In the genomic region with DNA sequence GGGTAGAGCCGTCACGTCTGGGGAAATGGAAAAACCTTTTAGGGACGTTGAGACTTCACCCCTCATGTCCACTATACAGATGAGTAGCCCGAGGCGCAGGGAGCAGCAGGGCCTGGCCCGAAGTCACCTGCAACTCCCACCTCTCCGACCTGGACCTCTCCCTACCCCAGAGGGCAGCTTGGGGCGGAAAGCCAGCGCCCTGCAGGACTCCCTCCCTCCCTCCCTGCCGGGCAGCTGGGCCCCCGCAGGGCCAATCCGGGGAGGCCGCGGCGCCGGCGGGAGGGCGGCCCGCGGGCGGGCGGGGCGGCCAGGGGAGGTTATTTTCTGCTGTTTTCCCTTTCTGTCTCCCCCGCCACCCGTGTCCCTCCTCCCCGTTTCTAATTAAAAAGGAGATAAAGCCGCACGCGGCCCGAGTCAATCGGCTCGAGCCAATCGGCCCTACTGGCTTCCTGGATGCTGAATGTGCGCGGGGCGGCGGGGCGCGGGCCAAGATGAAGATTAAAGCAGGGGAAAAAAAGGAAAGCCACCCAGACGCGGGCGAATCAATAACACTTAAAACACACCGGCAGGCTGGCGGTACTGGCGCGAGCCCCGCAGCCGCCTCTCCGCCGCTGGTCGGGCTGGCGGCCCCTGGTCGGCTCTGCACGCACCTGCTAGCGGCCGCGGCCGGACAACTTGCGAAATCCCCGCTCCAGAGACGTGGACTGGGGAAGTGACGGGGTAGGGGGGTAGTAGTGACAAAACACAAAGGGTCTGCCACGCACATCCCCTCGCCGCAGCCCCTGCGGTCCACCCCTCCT, we compare ENCODE assay signal across 10 cellular contexts. TPM values are rescaled to one million over a fixed set of nuclear protein-coding genes. Genes with fewer than 3 reads are reported as not detected.
DNase-seq lines count a peak whose midpoint lies in the region; ATAC-seq, FAIRE-seq and TF ChIP-seq lines count a peak whose summit lies in the region.
"Had no signal": no experiment of that assay in that cellular context is flagged by ENCODE, and none has a peak within 500 bp of the region (broad histone marks: within the 10 kb centered on the region; RNA-seq: fewer than 3 reads in every experiment).

No MANE protein-coding gene starts in this region.

- peaks cover 2% of the 10 kb centered on the region for H3K9me3 Mint-ChIP-seq in neural progenitor cell

- no peak overlapping the region for H3K27ac Mint-ChIP-seq in neural progenitor cell

- H4K5ac ChIP-seq in H1 (ENCODE audit: insufficient read length, low read depth, low read length) = no peak overlapping the region

- TF ChIP-seq CTCF in RWPE1 (conservative IDR thresholded peaks at IDR 0.05; ENCODE audit: low read depth) (no peak), H1 (IDR thresholded peaks at IDR 0.05; ENCODE audit: control extremely low read depth in 1 of 3, insufficient read depth in 1 of 3, low read depth in 1 of 3, low read length in 3 of 3) (no peak), neural progenitor cell (IDR thresholded peaks at IDR 0.05) (no peak)

- H3K23me2 ChIP-seq in H1 (ENCODE audit: low read depth, low read length) = peaks cover 19% of the 10 kb centered on the region; the same call in 1 of the 2 replicates

- H3K4me1 ChIP-seq in H1 (replicated peaks in 1 of 4; ENCODE audit: control insufficient read depth in 3 of 4, insufficient read depth in 4 of 4, low read length in 3 of 4) (peaks cover 6 to 28% (median 8%) of the 10 kb centered on the region in 4 experiments), neural progenitor cell (peaks cover 22% of the 10 kb centered on the region)

- no peak for ATAC-seq in GM21423 (IDR thresholded peaks at IDR 0.05; ENCODE audit: unreplicated experiment)
- ATAC-seq: esophagus mucosa had no signal

- no peak overlapping the region for H2BK12ac ChIP-seq in H1 (ENCODE audit: low read depth, low read length)

- H2BK120ac ChIP-seq in H1 (replicated peaks; ENCODE audit: low read depth, low read length) = no peak overlapping the region

- no peak overlapping the region for H2BK15ac ChIP-seq in H1 (ENCODE audit: low read length)

- no peak overlapping the region for H3K56ac ChIP-seq in H1 (replicated peaks; ENCODE audit: insufficient read length, low read depth, low read length)

- TF ChIP-seq EP300 in H1 (IDR thresholded peaks at IDR 0.05; ENCODE audit: borderline replicate concordance in 1 of 2, low read depth in 2 of 2, low read length in 2 of 2) = no peak

- no peaks in the 10 kb centered on the region for H3K79me1 ChIP-seq in H1 (ENCODE audit: low read depth, low read length)

- peak overlapping the region; percentile 81 for H3K27ac ChIP-seq in RWPE1
- no peak overlapping the region for H3K27ac ChIP-seq in H1 (ENCODE audit: low read depth, low read length)
- H3K27ac ChIP-seq in neural progenitor cell = no peak overlapping the region

- H3K4ac ChIP-seq in H1 (replicated peaks; ENCODE audit: insufficient read length, low read depth, low read length) = no peak overlapping the region

- H3K79me2 ChIP-seq in H1 (ENCODE audit: control insufficient read depth in 1 of 2, insufficient read depth in 2 of 2, low read length in 2 of 2) (no peaks in the 10 kb centered on the region), neural progenitor cell (ENCODE audit: low read depth) (no peaks in the 10 kb centered on the region)

- DNase-seq in COLO668 (lab: John Stamatoyannopoulos, UW; ENCODE audit: unreplicated experiment) = peak; percentile 27
- peak; percentile 20 for DNase-seq in RWPE1 (ENCODE audit: low spot score)
- no peak for DNase-seq in H1 (ENCODE audit: low read depth in 1 of 2, low spot score in 2 of 2)
- peak; percentile 65 for DNase-seq in neural progenitor cell (ENCODE audit: low spot score)
- DNase-seq in NOMO-1 treated with DMSO at 0.1 percent for 48 hours (lab: John Stamatoyannopoulos, UW; ENCODE audit: unreplicated experiment) = no peak
- no peak for DNase-seq in H54 (ENCODE audit: insufficient read length, low spot score)
- DNase-seq in NCI-H2196 (lab: John Stamatoyannopoulos, UW; ENCODE audit: unreplicated experiment) = no peak
- DNase-seq: NCI-H226 had no signal

- H2BK5ac ChIP-seq in H1 (ENCODE audit: low read depth, low read length) = no peak overlapping the region

- no peak overlapping the region for H3K23ac ChIP-seq in H1 (ENCODE audit: insufficient read length)

- H3K36me3 Mint-ChIP-seq in neural progenitor cell = no peaks in the 10 kb centered on the region

- H3K4me2 ChIP-seq in H1 (ENCODE audit: insufficient read depth in 1 of 2, low read depth in 2 of 2, low read length in 2 of 2) (peak overlapping the region; percentile 87 to 98), neural progenitor cell (peak overlapping the region; percentile 88)

- H3K14ac ChIP-seq in H1 (ENCODE audit: insufficient read length) = no peak overlapping the region

- H4K20me1 ChIP-seq in H1 (replicated peaks in 1 of 2; ENCODE audit: control insufficient read depth in 1 of 2, insufficient read depth in 2 of 2, low read length in 2 of 2) = peaks cover 3 to 6% of the 10 kb centered on the region in 2 experiments
- peaks cover 28% of the 10 kb centered on the region for H4K20me1 ChIP-seq in neural progenitor cell (ENCODE audit: low read depth)

- H3K27me3 ChIP-seq in H1 (replicated peaks in 1 of 4; ENCODE audit: control insufficient read depth in 3 of 4, extremely low read depth in 1 of 4, insufficient read depth in 3 of 4, low read length in 3 of 4) = peaks cover 56 to 92% (median 67%) of the 10 kb centered on the region in 4 experiments
- peaks cover 100% of the 10 kb centered on the region for H3K27me3 ChIP-seq in neural progenitor cell

- H3K9ac ChIP-seq in H1 (replicated peaks in 1 of 4; ENCODE audit: extremely low read depth in 1 of 4, low read depth in 3 of 4, low read length in 3 of 4) (no peak overlapping the region), neural progenitor cell (no peak overlapping the region)

- peak overlapping the region; percentile 91 for H3K4me3 Mint-ChIP-seq in neural progenitor cell

- H2AFZ ChIP-seq in H1 (ENCODE audit: low read length) (no peak overlapping the region), neural progenitor cell (replicated peaks) (no peak overlapping the region)

- no peak overlapping the region for H2BK20ac ChIP-seq in H1 (ENCODE audit: low read length)

- FAIRE-seq in H1 (lab: Jason Lieb, UNC) = no peak
- FAIRE-seq in H54 (lab: Jason Lieb, UNC) = no peak

- H3K9me3 ChIP-seq in H1 (ENCODE audit: insufficient read depth in 2 of 2, low read depth in 1 of 2, low read length in 1 of 2) (no peaks in the 10 kb centered on the region), neural progenitor cell (ENCODE audit: low read depth) (no peaks in the 10 kb centered on the region)

- TF ChIP-seq POLR2A in H1 (IDR thresholded peaks at IDR 0.05; ENCODE audit: control extremely low read depth in 1 of 2, low read depth in 2 of 2, low read length in 2 of 2) (no peak), H54 (IDR thresholded peaks at IDR 0.05; ENCODE audit: low read depth, low read length) (no peak)

- WGBS in H1 (ENCODE audit: extremely low coverage in 1 of 2, insufficient coverage in 1 of 2, insufficient read length in 1 of 2, insufficient replicate concordance in 2 of 2, low coverage in 1 of 2, low lambda C conversion rate in 2 of 2, missing lambda C conversion rate in 1 of 2), 2 experiments = 6% methylated on average over 36 of the region's 66 CpGs; no CpG with 5 or more reads in 1 of the 2 experiments

- POLR2A ChIA-PET in RWPE1 (lab: Yijun Ruan, JAX; ENCODE audit: low non-redundant PET) = no interaction called here
- POLR2A ChIA-PET in H1 (lab: Charles Lee; ENCODE audit: partially characterized antibody) = interaction anchor here (0.8 kb wide), 1 partner anchor 35 kb away, joined by 3 read pairs; no protein-coding TSS in a partner anchor

- no peaks in the 10 kb centered on the region for H3K36me3 ChIP-seq in H1 (ENCODE audit: control insufficient read depth in 2 of 4, insufficient read depth in 4 of 4, low read length in 3 of 4)
- H3K36me3 ChIP-seq in neural progenitor cell = no peaks in the 10 kb centered on the region

- CTCF ChIA-PET in RWPE1 (lab: Yijun Ruan, JAX) = interaction anchor here (1.4 to 3.8 kb wide), 2 partner anchors 221 to 226 kb away, joined by 3 to 71 read pairs; no protein-coding TSS in a partner anchor
- CTCF ChIA-PET in H1 (lab: Charles Lee; ENCODE audit: partially characterized antibody) = interaction anchor here (1.3 to 19.2 kb wide), 3 partner anchors 61 to 214 kb away, joined by 3 to 765 read pairs (median 5); no protein-coding TSS in a partner anchor

- peaks cover 35% of the 10 kb centered on the region for H3K4me1 Mint-ChIP-seq in neural progenitor cell

- peaks cover 52% of the 10 kb centered on the region for H3K27me3 Mint-ChIP-seq in neural progenitor cell (ENCODE audit: insufficient read depth, low read depth)

- no peak overlapping the region for H4K91ac ChIP-seq in H1 (replicated peaks; ENCODE audit: insufficient read length, low read length)

- no peak overlapping the region for H2AK5ac ChIP-seq in H1 (ENCODE audit: low read depth, low read length)

- no peak overlapping the region for H3K18ac ChIP-seq in H1 (ENCODE audit: extremely low read depth, low read length)

- no peak for TF ChIP-seq RAD21 in H1 (IDR thresholded peaks at IDR 0.05 in 1 of 2, conservative IDR thresholded peaks at IDR 0.05 in 1 of 2; ENCODE audit: low read depth in 2 of 2, low read length in 2 of 2)

- peak overlapping the region; percentile 26 to 65 (median 41); a peak in 7 of 8 replicates for H3K4me3 ChIP-seq in H1 (ENCODE audit: extremely low read depth in 1 of 4, insufficient read depth in 2 of 4, low read depth in 3 of 4, low read length in 4 of 4)
- H3K4me3 ChIP-seq in neural progenitor cell = peak overlapping the region; percentile 41

- H4K8ac ChIP-seq in H1 (ENCODE audit: extremely low read depth, insufficient read depth, low read length) = no peak overlapping the region

- H3F3A ChIP-seq in neural progenitor cell (ENCODE audit: low read depth) = peaks cover 7% of the 10 kb centered on the region

TF ChIP-seq in H1, 55 proteins besides CTCF, POLR2A, EP300 and RAD21:
- peak; percentile 91 for TF ChIP-seq SUZ12 (IDR thresholded peaks at IDR 0.05; ENCODE audit: low read length)
- TF ChIP-seq CEBPB (IDR thresholded peaks at IDR 0.05; ENCODE audit: low read depth, low read length) = peak; percentile 74; the same call in 1 of the 2 replicates
- no peak for TF ChIP-seq KDM4A (IDR thresholded peaks at IDR 0.05; ENCODE audit: low read depth, low read length, severe bottlenecking)
- peak; percentile 84 for TF ChIP-seq EZH2 (IDR thresholded peaks at IDR 0.05; ENCODE audit: low read depth, low read length, severe bottlenecking)

RNA-seq across cellular contexts. Expression of a gene that starts 1.8 kb away (rescaled TPM):
- not detected in 2 replicates for total RNA-seq in H1 (2021; fragmentation: NEBNext Ultra II Directional; extraction: Animal tissue kit (Norgen Biotek cat#: 25700))
- 0.02 and 0.11 TPM in 2 replicates for polyA plus RNA-seq in H1 (2011; rRNA removed)
- 0.04 TPM for polyA plus RNA-seq in H1 (2011; cell fraction: cytosol; rRNA removed)
- 0.10 TPM for polyA plus RNA-seq in H1 (2011; cell fraction: nucleus; rRNA removed)
- polyA plus RNA-seq in H1 (2012, experiment 1 of 2) = not detected in 4 replicates
- polyA plus RNA-seq in H1 (2012, experiment 2 of 2) = not detected
- 0.02 TPM for polyA plus RNA-seq in H1 (2013, experiment 1 of 2)
- 0.04 TPM for polyA plus RNA-seq in H1 (2013, experiment 2 of 2)
- polyA minus RNA-seq in H1 (2011; rRNA and poly(A)+ RNA removed) = 0.06 TPM in 1 of 2 replicates, not detected in the other
- not detected for polyA minus RNA-seq in H1 (2011; cell fraction: cytosol; rRNA and poly(A)+ RNA removed)
- polyA minus RNA-seq in H1 (2011; cell fraction: nucleus; rRNA and poly(A)+ RNA removed) = not detected
- not detected in 2 replicates for total RNA-seq in neural progenitor cell (ENCODE audit: low replicate concordance)

Comparison
In these comparisons a context has a peak if more than half of its experiments do, and no peak if none do; other contexts are left out.
1. DNase-seq: peak in COLO668 (single experiment), RWPE1 (single experiment) and neural progenitor cell (single experiment); none in H1 (0 of 2), NOMO-1 treated with DMSO at 0.1 percent for 48 hours (single experiment), H54 (single experiment) and NCI-H2196 (single experiment).